ENCODE assay signal across 8 cellular contexts in the genomic region with DNA sequence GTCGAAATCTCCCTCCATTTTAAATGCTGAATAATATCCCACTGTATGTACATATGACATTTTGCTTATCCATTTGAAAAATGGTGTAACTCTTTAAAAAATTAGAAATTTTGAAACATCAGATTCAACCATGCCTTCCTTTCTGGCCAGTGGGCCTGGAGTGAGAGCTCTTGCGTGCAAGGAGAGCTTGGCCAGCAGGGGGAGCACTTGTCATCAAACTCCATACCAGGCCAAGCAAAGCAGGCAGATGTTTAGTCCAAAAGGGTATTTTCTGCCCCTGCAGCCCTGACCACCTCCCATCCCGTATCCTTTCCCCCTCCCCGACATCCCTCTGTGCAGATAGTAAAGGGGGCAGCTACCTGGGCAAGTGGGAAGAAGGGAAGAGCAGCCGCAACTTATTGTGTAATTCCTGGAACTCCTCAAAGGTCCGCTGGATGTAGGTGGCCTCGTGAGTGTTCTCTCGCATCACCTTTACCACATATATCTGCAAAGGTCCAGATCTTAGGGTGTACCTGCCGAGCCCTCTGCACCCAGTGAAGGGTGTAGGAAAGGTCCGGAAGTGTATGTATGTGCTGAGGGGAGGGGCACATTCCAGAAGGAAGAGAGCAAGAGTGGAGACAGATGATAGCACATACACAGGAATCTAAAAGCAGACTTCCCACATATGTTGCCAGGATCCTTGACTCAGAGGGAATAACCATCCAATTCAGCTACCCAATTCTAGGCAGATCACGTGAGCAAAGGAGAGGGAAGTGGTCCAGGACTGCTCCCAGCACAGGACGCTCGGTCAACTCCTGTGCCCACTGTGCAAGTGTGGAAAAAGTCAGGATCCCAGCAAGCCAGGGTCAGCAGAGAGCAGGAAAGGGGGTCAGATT. TPM values are rescaled to one million over a fixed set of nuclear protein-coding genes. Genes with fewer than 3 reads are reported as not detected.
DNase-seq lines count a peak whose midpoint lies in the region; ATAC-seq and TF ChIP-seq lines count a peak whose summit lies in the region.

No MANE protein-coding gene starts in this region.

- no peaks in the 10 kb centered on the region for H3K9me3 ChIP-seq in MG63
- H3K9me3 ChIP-seq in upper lobe of left lung = no peaks in the 10 kb centered on the region

- H3K9me3 Mint-ChIP-seq in activated naive CD4-positive, alpha-beta T cell treated with anti-CD3 and anti-CD28 coated beads, Interleukin-2, amount 50 U/mL, for 24 hours = no peaks in the 10 kb centered on the region

- TF ChIP-seq POLR2A in upper lobe of left lung (IDR thresholded peaks at IDR 0.05) = no peak

- H3K27ac Mint-ChIP-seq in activated naive CD4-positive, alpha-beta T cell treated with anti-CD3 and anti-CD28 coated beads, Interleukin-2, amount 50 U/mL, for 24 hours = peak overlapping the region; percentile 76

- no peak overlapping the region for H3K4me3 Mint-ChIP-seq in activated naive CD4-positive, alpha-beta T cell treated with anti-CD3 and anti-CD28 coated beads, Interleukin-2, amount 50 U/mL, for 24 hours

- H3K27me3 ChIP-seq in MG63 (no peaks in the 10 kb centered on the region), upper lobe of left lung (no peaks in the 10 kb centered on the region)

- no peak for TF ChIP-seq EP300 in upper lobe of left lung (IDR thresholded peaks at IDR 0.05)

- WGBS in upper lobe of left lung, 2 donors = 59 to 63% methylated on average over 13 of the region's 13 CpGs

- H3K36me3 ChIP-seq in MG63 = peaks cover 7% of the 10 kb centered on the region
- H3K36me3 ChIP-seq in upper lobe of left lung = peaks cover 10 to 91% (median 42%) of the 10 kb centered on the region in 4 donors

- peaks cover 12% of the 10 kb centered on the region for H3K36me3 Mint-ChIP-seq in activated naive CD4-positive, alpha-beta T cell treated with anti-CD3 and anti-CD28 coated beads, Interleukin-2, amount 50 U/mL, for 24 hours

- no peaks in the 10 kb centered on the region for H3K27me3 Mint-ChIP-seq in activated naive CD4-positive, alpha-beta T cell treated with anti-CD3 and anti-CD28 coated beads, Interleukin-2, amount 50 U/mL, for 24 hours

- peak overlapping the region in 1 of 4 donors; percentile 16 for H3K27ac ChIP-seq in upper lobe of left lung

- H3K4me3 ChIP-seq in MG63 (no peak overlapping the region), upper lobe of left lung (no peak overlapping the region)

- ATAC-seq in upper lobe of left lung (ENCODE audit: low FRiP score in 2 of 2) (peak; percentile 78 to 81), HG03097 (IDR thresholded peaks at IDR 0.05; ENCODE audit: low FRiP score, unreplicated experiment) (no peak)

- peaks cover 5% of the 10 kb centered on the region for H3K4me1 Mint-ChIP-seq in activated naive CD4-positive, alpha-beta T cell treated with anti-CD3 and anti-CD28 coated beads, Interleukin-2, amount 50 U/mL, for 24 hours

- TF ChIP-seq CTCF in upper lobe of left lung (IDR thresholded peaks at IDR 0.05) = peak; percentile 81 to 91 (median 84)

- DNase-seq in EL (peak; percentile 69), MG63 (peak; percentile 72), SKM-1 treated with dmso at 0.1 percent for 144 hours (lab: John Stamatoyannopoulos, UW; ENCODE audit: unreplicated experiment) (peak; percentile 88), glomerular visceral epithelial cell (ENCODE audit: extremely low spot score) (peak; percentile 74), pons (ENCODE audit: low spot score) (peak; percentile 80), upper lobe of left lung (peak in 1 of 2 donors; percentile 77)

- peaks cover 3 to 11% (median 9%) of the 10 kb centered on the region in 4 donors for H3K4me1 ChIP-seq in upper lobe of left lung

RNA-seq across cellular contexts. Expression of a gene that starts 19.9 kb away (rescaled TPM):
- 35.0 and 36.8 TPM in 2 replicates for total RNA-seq in MG63 (2014; rRNA removed; shearing (Covaris generic); ENCODE audit: low replicate concordance)
- total RNA-seq in upper lobe of left lung = 10 to 100 TPM; 30.4 to 67.8 (median 44.2) TPM
